8 cellular contexts compared by ENCODE assay signal in genomic region chr6:33299237-33299944, GRCh38.
DNase-seq lines count a peak whose midpoint lies in the region; ATAC-seq lines count a peak whose summit lies in the region.

No MANE protein-coding gene starts in this region.

- ATAC-seq in GM19025 (IDR thresholded peaks at IDR 0.05; ENCODE audit: low read depth, unreplicated experiment) (peak; percentile 67), HG03342 (IDR thresholded peaks at IDR 0.05; ENCODE audit: unreplicated experiment) (peak; percentile 71)

- DNase-seq in AG20443 (ENCODE audit: low spot score) = peak; percentile 91
- peak; percentile 93 for DNase-seq in NCI-H345 (lab: John Stamatoyannopoulos, UW)
- DNase-seq in activated CD4-positive, CD25-positive, alpha-beta regulatory T cell (lab: John Stamatoyannopoulos, UW) = peak; percentile 78 to 87 (median 84)
- DNase-seq in central memory CD4-positive, alpha-beta T cell = peak; percentile 91
- peak; percentile 95 for DNase-seq in islet precursor cell
- peak; percentile 94 for DNase-seq in stimulated activated CD4-positive, alpha-beta T cell treated with anti-CD3 and anti-CD28 coated beads, Interleukin-12 subunit alpha, Interleukin-12 subunit beta, amount 100 ng/mL, for 4 hours

Comparison
In these comparisons a context has a peak if more than half of its experiments do, and no peak if none do; other contexts are left out.
1. Peak in every context shown above with its lines: DNase-seq and ATAC-seq.